Comparison of ENCODE assay signal across 14 cellular contexts in genomic region chr3:189368384-189368783, GRCh38.
"Had no signal": no experiment of that assay in that cellular context is flagged by ENCODE, and none has a peak within 500 bp of the region (broad histone marks: within the 10 kb centered on the region; RNA-seq: fewer than 3 reads in every experiment).

No MANE protein-coding gene starts in this region.

- H3K27ac ChIP-seq: brain microvascular endothelial cell, epithelial cell of prostate, gastrocnemius medialis, sigmoid colon, testis had no signal

- H3K9me3 ChIP-seq: gastrocnemius medialis, sigmoid colon, testis had no signal

- H3K36me3 ChIP-seq: brain microvascular endothelial cell, gastrocnemius medialis, sigmoid colon had no signal

- H3K27me3 ChIP-seq: brain microvascular endothelial cell, gastrocnemius medialis, sigmoid colon, testis had no signal

- ATAC-seq: gastrocnemius medialis; stimulated activated naive CD8-positive, alpha-beta T cell treated with anti-CD3 and anti-CD28 coated beads, Interleukin-15, amount 100 ng/mL, for 72 hours had no signal

- H3K4me1 ChIP-seq: sigmoid colon, testis had no signal

- DNase-seq: activated CD4-positive, alpha-beta T cell treated with anti-CD3 and anti-CD28 coated beads, Interleukin-2, amount 50 U/mL, for 4 hours; activated gamma-delta T cell treated with Interleukin-2 at 50 U/mL for 16 hours; activated naive CD8-positive, alpha-beta T cell treated with anti-CD3 and anti-CD28 coated beads for 36 hours; activated T-cell treated with anti-CD3 and anti-CD28 coated beads, Interleukin-2, amount 50 U/mL, for 48 hours; brain microvascular endothelial cell; effector memory CD4-positive, alpha-beta T cell; gastrocnemius medialis; kidney; sigmoid colon; stimulated activated CD4-positive, alpha-beta T cell treated with anti-CD3 and anti-CD28 coated beads, Interleukin-12 subunit alpha, Interleukin-12 subunit beta, amount 100 ng/mL, for 4 hours; stimulated activated CD4-positive, alpha-beta T cell treated with anti-CD3 and anti-CD28 coated beads, Interleukin-4, amount 100 ng/mL, for 24 hours; stimulated activated naive CD8-positive, alpha-beta T cell treated with anti-CD3 and anti-CD28 coated beads, Interleukin-15, amount 100 ng/mL, for 72 hours; testis had no signal

- H3K4me3 ChIP-seq: gastrocnemius medialis, sigmoid colon, testis had no signal
